In genomic region chr1:77625250-77625649, GRCh38 we compare ENCODE assay signal across 18 cellular contexts.
"Had no signal": no experiment of that assay in that cellular context is flagged by ENCODE, and none has a peak within 500 bp of the region (broad histone marks: within the 10 kb centered on the region; RNA-seq: fewer than 3 reads in every experiment).

No MANE protein-coding gene starts in this region.

- H3K27me3 Mint-ChIP-seq: activated naive CD8-positive, alpha-beta T cell treated with anti-CD3 and anti-CD28 coated beads, Interleukin-2, amount 10 ng/mL, durations not matched to agents 7 days and 5 days; brain; stimulated activated naive B cell treated with anti-CD40 and anti-IgM and Interleukin-4, amounts not matched to agents 10 μg/mL and 1 μg/mL and 100 μg/mL, for 72 hours had no signal

- H3K27ac Mint-ChIP-seq: activated naive CD8-positive, alpha-beta T cell treated with anti-CD3 and anti-CD28 coated beads, Interleukin-2, amount 10 ng/mL, durations not matched to agents 7 days and 5 days; activated T-helper 2 cell treated with anti-CD3 and anti-CD28 coated beads, Interferon-gamma antibody, Interleukin-2, Interleukin-4, amounts not matched to agents 10 μg/mL and 5 μg/mL and 100 μg/mL, durations not matched to agents 14 hours and 24 hours and 36 hours; brain; stimulated activated naive B cell treated with anti-CD40 and anti-IgM and Interleukin-4, amounts not matched to agents 10 μg/mL and 1 μg/mL and 100 μg/mL, for 72 hours had no signal

- DNase-seq: activated CD4-positive, alpha-beta T cell treated with anti-CD3 and anti-CD28 coated beads for 1 hour; activated CD4-positive, alpha-beta T cell treated with anti-CD3 and anti-CD28 coated beads, Interleukin-2, amount 50 U/mL, for 4 hours; activated CD8-positive, alpha-beta memory T cell treated with anti-CD3 and anti-CD28 coated beads, Interleukin-2, amount 50 U/mL, for 48 hours; activated naive CD8-positive, alpha-beta T cell treated with anti-CD3 and anti-CD28 coated beads, Interleukin-2, amount 10 ng/mL, durations not matched to agents 7 days and 5 days; caudate nucleus; colonic mucosa; heart left ventricle; left ventricle myocardium superior; occipital lobe; retina; spleen; stimulated activated CD4-positive, alpha-beta T cell treated with anti-CD3 and anti-CD28 coated beads, Interleukin-4, amount 100 ng/mL, for 4 hours; stimulated activated naive B cell treated with anti-CD40 and anti-IgM and Interleukin-4, amounts not matched to agents 10 μg/mL and 1 μg/mL and 100 μg/mL, for 72 hours; T-helper 2 cell; tibial artery; WERI-Rb-1 had no signal

- H3K4me3 Mint-ChIP-seq: activated naive CD8-positive, alpha-beta T cell treated with anti-CD3 and anti-CD28 coated beads, Interleukin-2, amount 10 ng/mL, durations not matched to agents 7 days and 5 days; brain; stimulated activated naive B cell treated with anti-CD40 and anti-IgM and Interleukin-4, amounts not matched to agents 10 μg/mL and 1 μg/mL and 100 μg/mL, for 72 hours had no signal

- H3K9me3 Mint-ChIP-seq: activated T-helper 2 cell treated with anti-CD3 and anti-CD28 coated beads, Interferon-gamma antibody, Interleukin-2, Interleukin-4, amounts not matched to agents 10 μg/mL and 5 μg/mL and 100 μg/mL, durations not matched to agents 14 hours and 24 hours and 36 hours; stimulated activated naive B cell treated with anti-CD40 and anti-IgM and Interleukin-4, amounts not matched to agents 10 μg/mL and 1 μg/mL and 100 μg/mL, for 72 hours had no signal
